Comparison of ENCODE assay signal across 8 cellular contexts in genomic region chr6:52389626-52390360, GRCh38. TPM values are rescaled to one million over a fixed set of nuclear protein-coding genes. Genes with fewer than 3 reads are reported as not detected.
DNase-seq lines count a peak whose midpoint lies in the region; ATAC-seq, FAIRE-seq and TF ChIP-seq lines count a peak whose summit lies in the region.

No MANE protein-coding gene starts in this region.

- peak overlapping the region; percentile 62 for H2AFZ ChIP-seq in PC-9

- no TSS peak for BruUV-seq in PC-9 (replicated peaks; lab: Mats Ljungman, UMichigan)

- H3K4me3 ChIP-seq in PC-9 (peak overlapping the region; percentile 11; the same call in 1 of the 2 replicates), kidney (ENCODE audit: low read length in 2 of 2) (peak overlapping the region; percentile 13 to 36), subcutaneous abdominal adipose tissue (ENCODE audit: low read depth in 1 of 5, low read length in 5 of 5) (peak overlapping the region in 2 of 5 donors; percentile 3 to 20)

- H4K20me1 ChIP-seq in PC-9 (ENCODE audit: insufficient read depth), result no peaks in the 10 kb centered on the region

- H3K27ac Mint-ChIP-seq in activated naive CD4-positive, alpha-beta T cell treated with anti-CD3 and anti-CD28 coated beads, Interleukin-2, amount 50 U/mL, for 72 hours, result peak overlapping the region; percentile 87 to 98

- H3K27ac ChIP-seq in PC-9 (peak overlapping the region; percentile 65), kidney (ENCODE audit: low read depth in 2 of 2, low read length in 2 of 2) (peak overlapping the region; percentile 52 to 63), subcutaneous abdominal adipose tissue (ENCODE audit: low read depth, low read length) (peak overlapping the region; percentile 73)

- POLR2A ChIA-PET in PC-9 (lab: Charles Lee; ENCODE audit: unreplicated experiment), result interaction anchor here (0.5 to 0.6 kb wide), 3 partner anchors 17 to 678 kb away, joined by 3 read pairs; partner anchors contain the start of gene PAQR8

- intact Hi-C loops in PC-9 (cut with micrococcal nuclease; ENCODE audit: unreplicated experiment), result loop anchor here (1.0 kb wide), 1 partner anchor 105 kb away; the partner anchor contains the start of gene MCM3
- intact Hi-C loops in kidney (cut with DNase I), result no loop called here

- peak overlapping the region; percentile 71 for H3K4me2 ChIP-seq in PC-9

- H3K36me3 ChIP-seq in PC-9 (ENCODE audit: low read depth), result no peaks in the 10 kb centered on the region
- no peaks in the 10 kb centered on the region for H3K36me3 ChIP-seq in kidney (ENCODE audit: control insufficient read depth in 1 of 2, insufficient read depth in 2 of 2, low read length in 2 of 2)
- no peaks in the 10 kb centered on the region for H3K36me3 ChIP-seq in subcutaneous abdominal adipose tissue (ENCODE audit: control insufficient read depth in 5 of 5, insufficient read depth in 5 of 5, low read length in 5 of 5)

- CTCF ChIA-PET in PC-9 (lab: Charles Lee), result interaction anchor here (0.8 to 1.3 kb wide), 3 partner anchors 22 to 104 kb away, joined by 3 to 5 read pairs (median 3); partner anchors contain the start of genes MCM3 and PAQR8

- FAIRE-seq in GM19239 (lab: Jason Lieb, UNC) (peak; percentile 95), kidney (lab: Jason Lieb, UNC) (no peak)

- TF ChIP-seq CTCF in PC-9 (conservative IDR thresholded peaks at IDR 0.05) (no peak), kidney (IDR thresholded peaks at IDR 0.05; ENCODE audit: borderline replicate concordance, extremely low read depth, insufficient read depth) (no peak)

- H3K4me1 ChIP-seq in PC-9 (replicated peaks; ENCODE audit: insufficient read depth) (peaks cover 34% of the 10 kb centered on the region), kidney (ENCODE audit: control insufficient read depth in 1 of 2, insufficient read depth in 1 of 2, low read depth in 1 of 2, low read length in 2 of 2) (peaks cover 7 to 11% of the 10 kb centered on the region in 2 donors), subcutaneous abdominal adipose tissue (ENCODE audit: control insufficient read depth in 5 of 5, insufficient read depth in 5 of 5, low read length in 5 of 5) (peaks cover 0 to 17% (median 0%) of the 10 kb centered on the region in 5 donors)

- H3K36me3 Mint-ChIP-seq in activated naive CD4-positive, alpha-beta T cell treated with anti-CD3 and anti-CD28 coated beads, Interleukin-2, amount 50 U/mL, for 72 hours, result peaks cover 9 to 18% of the 10 kb centered on the region in 2 donors

- peak; percentile 71 for ATAC-seq in HG03196 (IDR thresholded peaks at IDR 0.05; ENCODE audit: unreplicated experiment)
- ATAC-seq in activated naive CD4-positive, alpha-beta T cell treated with anti-CD3 and anti-CD28 coated beads, Interleukin-2, amount 50 U/mL, for 72 hours, result peak; percentile 70

- peaks cover 4 to 6% of the 10 kb centered on the region in 2 donors for H3K9me3 Mint-ChIP-seq in activated naive CD4-positive, alpha-beta T cell treated with anti-CD3 and anti-CD28 coated beads, Interleukin-2, amount 50 U/mL, for 72 hours

- H3K9me3 ChIP-seq in PC-9 (ENCODE audit: insufficient read depth, low read depth) (no peaks in the 10 kb centered on the region), kidney (ENCODE audit: control insufficient read depth in 1 of 2, low read length in 2 of 2) (no peaks in the 10 kb centered on the region), subcutaneous abdominal adipose tissue (ENCODE audit: control insufficient read depth in 5 of 5, low read length in 5 of 5) (no peaks in the 10 kb centered on the region)

- DNase-seq in COR-L47 (lab: John Stamatoyannopoulos, UW) (peak; percentile 40), GM19239 (ENCODE audit: insufficient read length, low spot score) (peak; percentile 44), PC-9 (peak; percentile 28 to 46), kidney (peak; percentile 89), 8988T (no peak)
- peak; percentile 62 to 65 for DNase-seq in activated naive CD4-positive, alpha-beta T cell treated with anti-CD3 and anti-CD28 coated beads, Interleukin-2, amount 50 U/mL, for 72 hours (ENCODE audit: low spot score in 2 of 2)

- no peaks in the 10 kb centered on the region for H3K27me3 ChIP-seq in PC-9 (ENCODE audit: insufficient read depth, low read depth)
- no peaks in the 10 kb centered on the region for H3K27me3 ChIP-seq in subcutaneous abdominal adipose tissue (ENCODE audit: control insufficient read depth in 5 of 5, insufficient read depth in 4 of 5, low read length in 5 of 5)

- H3K79me2 ChIP-seq in PC-9 (ENCODE audit: low read depth), result no peaks in the 10 kb centered on the region

- H3F3A ChIP-seq in PC-9 (ENCODE audit: insufficient read depth, low read depth), result peaks cover 17% of the 10 kb centered on the region; the same call in 1 of the 2 replicates

- H3K9ac ChIP-seq in kidney (ENCODE audit: low read length in 2 of 2), result peak overlapping the region in 1 of 2 donors; percentile 60
- peak overlapping the region in 3 of 5 donors; percentile 1 to 68 (median 22) for H3K9ac ChIP-seq in subcutaneous abdominal adipose tissue (ENCODE audit: low read length in 5 of 5)

- no peaks in the 10 kb centered on the region for H3K9me2 ChIP-seq in PC-9 (ENCODE audit: insufficient read depth)

RNA-seq across cellular contexts. Expression of gene PAQR8, which starts 27.8 kb away (rescaled TPM):
- total RNA-seq in PC-9 (2021), result 3.7 and 4.1 TPM in 2 replicates
- 10 to 100 TPM in 1 of 2 donors, 1 to 10 TPM in 1; 8.0 to 11.4 TPM for total RNA-seq in activated naive CD4-positive, alpha-beta T cell treated with anti-CD3 and anti-CD28 coated beads, Interleukin-2, amount 50 U/mL, for 72 hours
- 7.5 TPM for total RNA-seq in kidney
- 5.9 TPM for polyA plus RNA-seq in kidney (ENCODE audit: insufficient read depth, low read depth, low replicate concordance)

RNA-seq across cellular contexts. Expression of gene EFHC1, which starts 30.3 kb away (rescaled TPM):
- 35.8 and 45.0 TPM in 2 replicates for total RNA-seq in PC-9 (2021)
- total RNA-seq in activated naive CD4-positive, alpha-beta T cell treated with anti-CD3 and anti-CD28 coated beads, Interleukin-2, amount 50 U/mL, for 72 hours, result 1 to 10 TPM; 4.4 to 6.4 TPM
- 33.9 TPM for total RNA-seq in kidney
- polyA plus RNA-seq in kidney (ENCODE audit: insufficient read depth, low read depth, low replicate concordance), result 25.4 TPM
